Comparison of ENCODE assay signal across 28 cellular contexts in genomic region chr10:77180104-77180503, GRCh38.
DNase-seq lines count a peak whose midpoint lies in the region; ATAC-seq, FAIRE-seq and TF ChIP-seq lines count a peak whose summit lies in the region.
"Had no signal": no experiment of that assay in that cellular context is flagged by ENCODE, and none has a peak within 500 bp of the region (broad histone marks: within the 10 kb centered on the region; RNA-seq: fewer than 3 reads in every experiment).

No MANE protein-coding gene starts in this region.

- DNase-seq in RWPE1 (ENCODE audit: low spot score) (no peak), esophagus muscularis mucosa (ENCODE audit: extremely low spot score) (no peak), psoas muscle (no peak), uterus (no peak), vagina (ENCODE audit: extremely low spot score in 2 of 2) (no peak), GM12891 (ENCODE audit: insufficient read length, low spot score) (no peak)
- DNase-seq: activated CD4-positive, CD25-positive, alpha-beta regulatory T cell; activated CD8-positive, alpha-beta memory T cell treated with anti-CD3 and anti-CD28 coated beads, Interleukin-2, amount 10 ng/mL, durations not matched to agents 7 days and 5 days; activated gamma-delta T cell treated with Interleukin-2 at 50 U/mL for 16 hours; activated T-cell treated with anti-CD3 and anti-CD28 coated beads, Interleukin-2, amount 50 U/mL, for 4 hours; COR-L47; DMS53; H9; immature natural killer cell; Kasumi-1; NCI-H1436 treated with DMSO at 0.1 percent for 48 hours; NCI-H774; RPMI8226; small intestine; stimulated activated naive CD4-positive, alpha-beta T cell treated with Interleukin-2 at 50 U/mL for 16 hours; T-helper 17 cell had no signal

- POLR2A ChIA-PET in RWPE1 (lab: Yijun Ruan, JAX; ENCODE audit: low non-redundant PET): no interaction called here

- H3K4me3 ChIP-seq in esophagus muscularis mucosa (no peak overlapping the region), psoas muscle (no peak overlapping the region), uterus (no peak overlapping the region), vagina (no peak overlapping the region)
- H3K4me3 ChIP-seq: dorsolateral prefrontal cortex, SK-N-MC, testis had no signal

- no peak for FAIRE-seq in GM12891 (lab: Jason Lieb, UNC)
- FAIRE-seq: GM12892, HepG2, small intestine, TTC549 had no signal

- no peak for TF ChIP-seq CTCF in RWPE1 (conservative IDR thresholded peaks at IDR 0.05; ENCODE audit: low read depth)
- no peak for TF ChIP-seq CTCF in esophagus muscularis mucosa (IDR thresholded peaks at IDR 0.05)
- no peak for TF ChIP-seq CTCF in psoas muscle (IDR thresholded peaks at IDR 0.05)
- TF ChIP-seq CTCF in uterus (IDR thresholded peaks at IDR 0.05): no peak
- no peak for TF ChIP-seq CTCF in vagina (IDR thresholded peaks at IDR 0.05)

- no peak for ATAC-seq in psoas muscle
- ATAC-seq in GM18517 (IDR thresholded peaks at IDR 0.05; ENCODE audit: unreplicated experiment): no peak
- ATAC-seq: activated CD8-positive, alpha-beta memory T cell treated with anti-CD3 and anti-CD28 coated beads, Interleukin-2, amount 10 ng/mL, durations not matched to agents 7 days and 5 days; HepG2; T-helper 17 cell had no signal

- H3K36me3 ChIP-seq in esophagus muscularis mucosa (no peaks in the 10 kb centered on the region), psoas muscle (ENCODE audit: insufficient read depth in 1 of 2, low read depth in 1 of 2) (no peaks in the 10 kb centered on the region), uterus (no peaks in the 10 kb centered on the region), vagina (no peaks in the 10 kb centered on the region)

- CTCF ChIA-PET in RWPE1 (lab: Yijun Ruan, JAX): no interaction called here

- intact Hi-C loops in esophagus muscularis mucosa (cut with DNase I) (no loop called here), psoas muscle (cut with DNase I) (no loop called here), uterus (cut with DNase I; ENCODE audit: low total_unique reads) (no loop called here), vagina (cut with DNase I) (no loop called here)

- H3K4me1 ChIP-seq in esophagus muscularis mucosa: peaks cover 17 to 47% (median 41%) of the 10 kb centered on the region in 4 donors
- peaks cover 26% of the 10 kb centered on the region for H3K4me1 ChIP-seq in psoas muscle
- H3K4me1 ChIP-seq in uterus: no peaks in the 10 kb centered on the region
- H3K4me1 ChIP-seq in vagina: peaks cover 8% of the 10 kb centered on the region
- H3K4me1 ChIP-seq: testis had no signal

- H3K9me3 ChIP-seq in esophagus muscularis mucosa (no peaks in the 10 kb centered on the region), psoas muscle (no peaks in the 10 kb centered on the region), uterus (no peaks in the 10 kb centered on the region), vagina (no peaks in the 10 kb centered on the region)
- H3K9me3 ChIP-seq: testis had no signal

- no peak for TF ChIP-seq EP300 in esophagus muscularis mucosa (IDR thresholded peaks at IDR 0.05)

- WGBS in esophagus muscularis mucosa: 91% methylated on average over 2 of the region's 2 CpGs
- 85 to 91% (median 86%) methylated on average over 2 of the region's 2 CpGs for WGBS in psoas muscle, 3 donors

- TF ChIP-seq POLR2A in esophagus muscularis mucosa (IDR thresholded peaks at IDR 0.05; ENCODE audit: low read depth) (no peak), uterus (IDR thresholded peaks at IDR 0.05) (no peak), vagina (IDR thresholded peaks at IDR 0.05) (no peak), GM12891 (IDR thresholded peaks at IDR 0.05; ENCODE audit: low read depth, low read length) (no peak)

- peak overlapping the region; percentile 17; the same call in 1 of the 2 replicates for H3K27ac ChIP-seq in RWPE1
- H3K27ac ChIP-seq in esophagus muscularis mucosa (replicated peaks in 1 of 4): peak overlapping the region; percentile 60 to 71 (median 66)
- peak overlapping the region; percentile 77 for H3K27ac ChIP-seq in psoas muscle
- peak overlapping the region; percentile 74 to 78 for H3K27ac ChIP-seq in uterus
- H3K27ac ChIP-seq in vagina: no peak overlapping the region
- H3K27ac ChIP-seq: SK-N-MC, testis had no signal

- H3K27me3 ChIP-seq in esophagus muscularis mucosa (no peaks in the 10 kb centered on the region), psoas muscle (ENCODE audit: insufficient read depth in 3 of 3, low read length in 2 of 3) (no peaks in the 10 kb centered on the region), uterus (no peaks in the 10 kb centered on the region), vagina (no peaks in the 10 kb centered on the region)
- H3K27me3 ChIP-seq: testis had no signal

TF ChIP-seq in GM12891, 5 proteins besides CTCF, POLR2A, EP300 and RAD21:
- TF ChIP-seq SPI1 (IDR thresholded peaks at IDR 0.05; ENCODE audit: low read depth, low read length) (no peak), PAX5 (IDR thresholded peaks at IDR 0.05; ENCODE audit: insufficient read depth, low read length, severe bottlenecking) (no peak), POU2F2 (IDR thresholded peaks at IDR 0.05; ENCODE audit: low read depth, low read length) (no peak), TAF1 (IDR thresholded peaks at IDR 0.05; ENCODE audit: low read depth, low read length) (no peak), POLR2AphosphoS5 (IDR thresholded peaks at IDR 0.05; ENCODE audit: low read depth, low read length) (no peak)
